ENCODE assay signal across 1 cellular context in genomic region chr13:95226932-95227718, GRCh38.
TF ChIP-seq lines count a peak whose summit lies in the region.

No MANE protein-coding gene starts in this region.

TF ChIP-seq in GM12878, 131 proteins besides CTCF, POLR2A, EP300 and RAD21 (continued from another document and continues in another):
- TF ChIP-seq ATF3 (IDR thresholded peaks at IDR 0.05; ENCODE audit: borderline replicate concordance, extremely low read depth, low read depth, low read length) = no peak
- no peak for TF ChIP-seq ELK1 (IDR thresholded peaks at IDR 0.05; ENCODE audit: low read depth, low read length)
- TF ChIP-seq CEBPZ (IDR thresholded peaks at IDR 0.05; ENCODE audit: low read depth, low read length) = no peak
- no peak for TF ChIP-seq KLF5 (IDR thresholded peaks at IDR 0.05; ENCODE audit: partially characterized antibody)
- TF ChIP-seq FOXK2 (IDR thresholded peaks at IDR 0.05) = no peak
- TF ChIP-seq MEF2B (IDR thresholded peaks at IDR 0.05; ENCODE audit: partially characterized antibody, poor library complexity, severe bottlenecking) = no peak
- no peak for TF ChIP-seq CHD2 (IDR thresholded peaks at IDR 0.05; ENCODE audit: borderline replicate concordance, low read depth, low read length)
- no peak for TF ChIP-seq TAF1 (IDR thresholded peaks at IDR 0.05; ENCODE audit: borderline replicate concordance, low read depth, low read length)
- TF ChIP-seq USF1 (IDR thresholded peaks at IDR 0.05; ENCODE audit: borderline replicate concordance, extremely low read length, insufficient read depth, low read depth, low read length) = no peak
- TF ChIP-seq HDAC6 (IDR thresholded peaks at IDR 0.05; ENCODE audit: unreplicated experiment) = no peak
- no peak for TF ChIP-seq RFX5 (IDR thresholded peaks at IDR 0.05; ENCODE audit: low read depth, low read length)
- TF ChIP-seq IKZF2 (IDR thresholded peaks at IDR 0.05) = peak; percentile 78; a peak in 3 of 4 replicates
- no peak for TF ChIP-seq ZBTB4 (CRISPR knock-in tag; IDR thresholded peaks at IDR 0.05)
- no peak for TF ChIP-seq CREB1 (IDR thresholded peaks at IDR 0.05; ENCODE audit: low read depth)
- no peak for TF ChIP-seq NFXL1 (IDR thresholded peaks at IDR 0.05; ENCODE audit: borderline replicate concordance)
- TF ChIP-seq BCL3 (IDR thresholded peaks at IDR 0.05; ENCODE audit: borderline replicate concordance, insufficient read depth, low read depth, low read length, poor library complexity, severe bottlenecking) = no peak
- TF ChIP-seq BCLAF1 (IDR thresholded peaks at IDR 0.05) = no peak
- no peak for TF ChIP-seq HDGF (IDR thresholded peaks at IDR 0.05)
- no peak for TF ChIP-seq NKRF (conservative IDR thresholded peaks at IDR 0.05)
- TF ChIP-seq CBX3 (IDR thresholded peaks at IDR 0.05; ENCODE audit: borderline replicate concordance, low read depth) = no peak
- TF ChIP-seq E4F1 (IDR thresholded peaks at IDR 0.05; ENCODE audit: borderline replicate concordance, partially characterized antibody) = no peak
- no peak for TF ChIP-seq SUZ12 (IDR thresholded peaks at IDR 0.05; ENCODE audit: unreplicated experiment)
- TF ChIP-seq SRF (IDR thresholded peaks at IDR 0.05; ENCODE audit: low read depth in 2 of 2, low read length in 2 of 2) = no peak
- TF ChIP-seq HCFC1 (IDR thresholded peaks at IDR 0.05; ENCODE audit: low read length) = no peak
- TF ChIP-seq TBL1XR1 (IDR thresholded peaks at IDR 0.05; ENCODE audit: low read depth, low read length) = no peak
- no peak for TF ChIP-seq EGR1 (IDR thresholded peaks at IDR 0.05; ENCODE audit: borderline replicate concordance in 1 of 2, low read depth in 2 of 2, low read length in 2 of 2)
- no peak for TF ChIP-seq ZNF384 (IDR thresholded peaks at IDR 0.05; ENCODE audit: borderline replicate concordance, low read depth, low read length)
- TF ChIP-seq ZBED1 (IDR thresholded peaks at IDR 0.05; ENCODE audit: borderline replicate concordance) = peak; percentile 45; the same call in 1 of the 2 replicates
- TF ChIP-seq KAT2A (conservative IDR thresholded peaks at IDR 0.05; ENCODE audit: control insufficient read depth, low read depth, low read length) = no peak
- 0 out of 2 replicates have a peak, but pooled peaks have one; percentile 25 for TF ChIP-seq NBN (IDR thresholded peaks at IDR 0.05)
- no peak for TF ChIP-seq POLR2AphosphoS5 (IDR thresholded peaks at IDR 0.05; ENCODE audit: low read length)
- no peak for TF ChIP-seq PKNOX1 (IDR thresholded peaks at IDR 0.05)
- no peak for TF ChIP-seq ZNF622 (IDR thresholded peaks at IDR 0.05)
- 0 out of 2 replicates have a peak, but pooled peaks have one; percentile 29 for TF ChIP-seq ZNF207 (IDR thresholded peaks at IDR 0.05; ENCODE audit: borderline replicate concordance)
- no peak for TF ChIP-seq CHD1 (IDR thresholded peaks at IDR 0.05; ENCODE audit: low read depth, low read length)
- no peak for TF ChIP-seq SMC3 (IDR thresholded peaks at IDR 0.05; ENCODE audit: borderline replicate concordance, low read length)
- TF ChIP-seq YY1 (IDR thresholded peaks at IDR 0.05; ENCODE audit: low read depth, low read length) = no peak
- TF ChIP-seq CREM (IDR thresholded peaks at IDR 0.05; ENCODE audit: low read depth) = 0 out of 2 replicates have a peak, but pooled peaks have one; percentile 26
- no peak for TF ChIP-seq RB1 (IDR thresholded peaks at IDR 0.05; ENCODE audit: borderline replicate concordance)
- TF ChIP-seq JUND (IDR thresholded peaks at IDR 0.05; ENCODE audit: low read depth, low read length) = peak; percentile 33; the same call in 1 of the 2 replicates
- no peak for TF ChIP-seq CHD4 (IDR thresholded peaks at IDR 0.05)
